Comparison of ENCODE assay signal across 20 cellular contexts in genomic region chr10:75540357-75541335, GRCh38.
A peak's percentile ranks its signal among the peaks of the same experiment; 100 is the strongest.
DNase-seq lines count a peak whose midpoint lies in the region; ATAC-seq, FAIRE-seq and TF ChIP-seq lines count a peak whose summit lies in the region.
"Had no signal": no experiment of that assay in that cellular context is flagged by ENCODE, and none has a peak within 500 bp of the region (broad histone marks: within the 10 kb centered on the region; RNA-seq: fewer than 3 reads in every experiment).

No MANE protein-coding gene starts in this region.

- BruUV-seq in mammary epithelial cell (replicated peaks; lab: Mats Ljungman, UMichigan): no TSS peak
- BruUV-seq in MCF 10A (replicated peaks; lab: Mats Ljungman, UMichigan): no TSS peak

- H3K27ac ChIP-seq in mammary epithelial cell (ENCODE audit: insufficient read depth, low read depth, low read length): no peak overlapping the region
- peak overlapping the region; percentile 18 to 21 for H3K27ac ChIP-seq in uterus
- H3K27ac ChIP-seq: A549, SJCRH30 had no signal

- H3K4me1 ChIP-seq in mammary epithelial cell (ENCODE audit: insufficient read depth, low read length) (no peaks in the 10 kb centered on the region), uterus (peaks cover 0 to 9% of the 10 kb centered on the region in 2 donors)
- H3K4me1 ChIP-seq: A549 had no signal

- TF ChIP-seq CTCF in mammary epithelial cell (conservative IDR thresholded peaks at IDR 0.05 in 1 of 2, IDR thresholded peaks at IDR 0.05 in 1 of 2; ENCODE audit: extremely low read depth in 1 of 2, insufficient read depth in 1 of 2, low read depth in 1 of 2, low read length in 2 of 2) (peak; percentile 17 to 21), MCF 10A (IDR thresholded peaks at IDR 0.05; ENCODE audit: unreplicated experiment) (no peak), LNCaP clone FGC (IDR thresholded peaks at IDR 0.05; ENCODE audit: control insufficient read depth, extremely low read depth, insufficient read depth) (peak; percentile 11; the same call in 1 of the 2 replicates), fibroblast of mammary gland (conservative IDR thresholded peaks at IDR 0.05; ENCODE audit: control insufficient read depth, insufficient read depth, low read depth, low read length) (peak; percentile 31), uterus (IDR thresholded peaks at IDR 0.05) (no peak)

- no peaks in the 10 kb centered on the region for H3K9me3 Mint-ChIP-seq in MCF 10A (ENCODE audit: unreplicated experiment)

- H3K36me3 ChIP-seq in mammary epithelial cell (ENCODE audit: insufficient read depth, low read length) (no peaks in the 10 kb centered on the region), uterus (no peaks in the 10 kb centered on the region)
- H3K36me3 ChIP-seq: SJCRH30 had no signal

- no peak for ATAC-seq in HG02763 (IDR thresholded peaks at IDR 0.05; ENCODE audit: unreplicated experiment)
- ATAC-seq: A549 had no signal

- 80% methylated on average over 5 of the region's 5 CpGs for WGBS in mammary epithelial cell (ENCODE audit: low coverage, missing lambda C conversion rate)

- POLR2A ChIA-PET in MCF 10A (lab: Yijun Ruan, JAX): no interaction called here

- H3K4me3 ChIP-seq in mammary epithelial cell (replicated peaks in 1 of 3; ENCODE audit: insufficient read depth in 1 of 3, low read depth in 2 of 3, low read length in 3 of 3) (no peak overlapping the region), LNCaP clone FGC (ENCODE audit: low read depth, low read length) (no peak overlapping the region), fibroblast of mammary gland (ENCODE audit: control insufficient read depth, low read depth, low read length) (no peak overlapping the region), uterus (no peak overlapping the region)
- H3K4me3 ChIP-seq: A549, SJCRH30 had no signal

- dilution Hi-C loops in mammary epithelial cell (cut with HindIII; ENCODE audit: low sequenced_read_pairs): no loop called here

- no peaks in the 10 kb centered on the region for H3K4me1 Mint-ChIP-seq in MCF 10A (ENCODE audit: insufficient read depth, unreplicated experiment)

- no peaks in the 10 kb centered on the region for H3K79me2 ChIP-seq in mammary epithelial cell (ENCODE audit: insufficient read depth, low read length)

- no peak overlapping the region for H3K9ac ChIP-seq in mammary epithelial cell (ENCODE audit: insufficient read depth, low read length)

- H2AFZ ChIP-seq in mammary epithelial cell (ENCODE audit: low read depth, low read length): no peak overlapping the region

- H3K36me3 Mint-ChIP-seq in MCF 10A (ENCODE audit: insufficient read depth, unreplicated experiment): no peaks in the 10 kb centered on the region

- H3K27ac Mint-ChIP-seq in MCF 10A (ENCODE audit: low read depth, unreplicated experiment): no peak overlapping the region

- H3K4me3 Mint-ChIP-seq in MCF 10A (ENCODE audit: unreplicated experiment): no peak overlapping the region

- no peak for TF ChIP-seq POLR2A in uterus (IDR thresholded peaks at IDR 0.05)

- FAIRE-seq in HTR-8/SVneo (lab: Jason Lieb, UNC): no peak
- FAIRE-seq: A549, kidney had no signal

- H3K27me3 ChIP-seq in mammary epithelial cell (ENCODE audit: insufficient read depth, low read length): no peaks in the 10 kb centered on the region
- H3K27me3 ChIP-seq in uterus: no peaks in the 10 kb centered on the region
- H3K27me3 ChIP-seq: SJCRH30 had no signal

- H3K9me3 ChIP-seq in mammary epithelial cell (replicated peaks; ENCODE audit: insufficient read depth, low read length) (no peaks in the 10 kb centered on the region), uterus (no peaks in the 10 kb centered on the region)
- H3K9me3 ChIP-seq: A549, SJCRH30 had no signal

- in situ Hi-C loops in mammary epithelial cell (cut with MboI; ENCODE audit: low sequenced_read_pairs in 2 of 2): no loop called here

- no peak for DNase-seq in mammary epithelial cell
- DNase-seq in MCF 10A (ENCODE audit: unreplicated experiment): no peak
- DNase-seq in LNCaP clone FGC (ENCODE audit: low read depth): no peak
- DNase-seq in fibroblast of mammary gland (ENCODE audit: low read depth): no peak
- no peak for DNase-seq in uterus
- no peak for DNase-seq in HTR-8/SVneo (ENCODE audit: insufficient read length, low spot score)
- DNase-seq in NCI-H1694 treated with DMSO at 0.1 percent for 48 hours (lab: John Stamatoyannopoulos, UW): no peak
- DNase-seq: activated gamma-delta T cell treated with Interleukin-2 at 50 U/mL for 16 hours; effector memory CD4-positive, alpha-beta T cell; GF-D8; glutamatergic neuron; Karpas-422; kidney; NCI-H2081; NCI-H774; posterior cingulate gyrus; SJCRH30; stimulated activated CD4-positive, alpha-beta T cell treated with anti-CD3 and anti-CD28 coated beads, Interleukin-12 subunit alpha, Interleukin-12 subunit beta, amount 100 ng/mL, for 4 hours had no signal

- CTCF ChIA-PET in mammary epithelial cell (lab: Charles Lee; ENCODE audit: low non-redundant PET): interaction anchor here (0.5 kb wide), 1 partner anchor 87 kb away, joined by 3 read pairs; no protein-coding TSS in a partner anchor
- CTCF ChIA-PET in MCF 10A (lab: Yijun Ruan, JAX): interaction anchor here (0.6 to 0.8 kb wide), 2 partner anchors 13 to 249 kb away, joined by 3 to 4 read pairs; no protein-coding TSS in a partner anchor

- no peak overlapping the region for H3K4me2 ChIP-seq in mammary epithelial cell (ENCODE audit: insufficient read depth, low read depth, low read length)
- H3K4me2 ChIP-seq: A549 had no signal

- H3K27me3 Mint-ChIP-seq in MCF 10A (ENCODE audit: insufficient read depth, unreplicated experiment): no peaks in the 10 kb centered on the region

- intact Hi-C loops in mammary epithelial cell (cut with micrococcal nuclease): no loop called here
- intact Hi-C loops in MCF 10A (cut with micrococcal nuclease): no loop called here
- intact Hi-C loops in uterus (cut with DNase I; ENCODE audit: low total_unique reads): no loop called here

- H4K20me1 ChIP-seq in mammary epithelial cell (ENCODE audit: insufficient read depth, low read length): no peaks in the 10 kb centered on the region

Comparison
In these comparisons a context has a peak if more than half of its experiments do, and no peak if none do; other contexts are left out.
1. CTCF ChIP-seq: peak in mammary epithelial cell (2 of 2), LNCaP clone FGC (single experiment) and fibroblast of mammary gland (single experiment); none in MCF 10A (single experiment) and uterus (0 of 4).